ENCODE assay signal across 27 cellular contexts in genomic region chr3:174758943-174759342, GRCh38.
"Had no signal": no experiment of that assay in that cellular context is flagged by ENCODE, and none has a peak within 500 bp of the region (broad histone marks: within the 10 kb centered on the region; RNA-seq: fewer than 3 reads in every experiment).

No MANE protein-coding gene starts in this region.

- H3K4me2 ChIP-seq: hepatocyte had no signal

- H3K27me3 ChIP-seq: hepatocyte, pancreas, stomach, testis, thyroid gland, transverse colon, upper lobe of left lung had no signal

- H3K79me2 ChIP-seq: hepatocyte had no signal

- H2AFZ ChIP-seq: hepatocyte had no signal

- ATAC-seq: mucosa of descending colon; naive thymus-derived CD4-positive, alpha-beta T cell; natural killer cell treated with Interleukin-12 subunit alpha and Interleukin-12 subunit beta and Interleukin-15 and Interleukin-18, amount 100 ng/mL, for 72 hours; pancreas; right cardiac atrium; sciatic nerve; stimulated activated naive B cell treated with anti-CD40 and anti-IgM and Interleukin-4, amounts not matched to agents 10 μg/mL and 1 μg/mL and 100 μg/mL, for 72 hours; stimulated activated naive CD8-positive, alpha-beta T cell treated with anti-CD3 and anti-CD28 coated beads, Interleukin-15, Interleukin-2, amounts not matched to agents 100 U/mL and 50 U/mL, for 24 hours had no signal

- DNase-seq: islet precursor cell; left ventricle myocardium inferior; midbrain; mucosa of descending colon; naive thymus-derived CD4-positive, alpha-beta T cell; pancreas; posterior cingulate gyrus; retina; right cardiac atrium; stimulated activated CD4-positive, alpha-beta T cell treated with anti-CD3 and anti-CD28 coated beads, Interleukin-12 subunit alpha, Interleukin-12 subunit beta, amount 100 ng/mL, for 4 hours; stimulated activated CD4-positive, alpha-beta T cell treated with anti-CD3 and anti-CD28 coated beads, Interleukin-15, amount 100 ng/mL, for 24 hours; stimulated activated CD4-positive, alpha-beta T cell treated with anti-CD3 and anti-CD28 coated beads, Interleukin-2, amount 100 ng/mL, for 24 hours; stimulated activated CD4-positive, alpha-beta T cell treated with anti-CD3 and anti-CD28 coated beads, Interleukin-4, amount 100 ng/mL, for 1 hour; stimulated activated naive B cell treated with anti-CD40 and anti-IgM and Interleukin-4, amounts not matched to agents 10 μg/mL and 1 μg/mL and 100 μg/mL, for 72 hours; stimulated activated naive CD8-positive, alpha-beta T cell treated with anti-CD3 and anti-CD28 coated beads, Interleukin-15, Interleukin-2, amounts not matched to agents 100 U/mL and 50 U/mL, for 24 hours; stomach; testis; thyroid gland; transverse colon; upper lobe of left lung had no signal

- H3K9me3 ChIP-seq: mucosa of descending colon, pancreas, prostate gland, testis, thyroid gland, transverse colon, upper lobe of left lung had no signal

- FAIRE-seq: pancreas, urothelium cell line had no signal

- H3K4me1 ChIP-seq: left ventricle myocardium inferior, pancreas, prostate gland, stomach, testis, thyroid gland, transverse colon, upper lobe of left lung had no signal

- H3K4me3 ChIP-seq: hepatocyte, left ventricle myocardium inferior, lung, mucosa of descending colon, pancreas, prostate gland, skin epidermis, stomach, testis, thyroid gland, transverse colon, upper lobe of left lung had no signal

- H3K36me3 ChIP-seq: left ventricle myocardium inferior, pancreas, prostate gland, stomach, thyroid gland, transverse colon, upper lobe of left lung had no signal

- H3K27ac ChIP-seq: hepatocyte, left ventricle myocardium inferior, pancreas, prostate gland, skin epidermis, stomach, testis, thyroid gland, transverse colon, upper lobe of left lung had no signal
